In the genomic region with DNA sequence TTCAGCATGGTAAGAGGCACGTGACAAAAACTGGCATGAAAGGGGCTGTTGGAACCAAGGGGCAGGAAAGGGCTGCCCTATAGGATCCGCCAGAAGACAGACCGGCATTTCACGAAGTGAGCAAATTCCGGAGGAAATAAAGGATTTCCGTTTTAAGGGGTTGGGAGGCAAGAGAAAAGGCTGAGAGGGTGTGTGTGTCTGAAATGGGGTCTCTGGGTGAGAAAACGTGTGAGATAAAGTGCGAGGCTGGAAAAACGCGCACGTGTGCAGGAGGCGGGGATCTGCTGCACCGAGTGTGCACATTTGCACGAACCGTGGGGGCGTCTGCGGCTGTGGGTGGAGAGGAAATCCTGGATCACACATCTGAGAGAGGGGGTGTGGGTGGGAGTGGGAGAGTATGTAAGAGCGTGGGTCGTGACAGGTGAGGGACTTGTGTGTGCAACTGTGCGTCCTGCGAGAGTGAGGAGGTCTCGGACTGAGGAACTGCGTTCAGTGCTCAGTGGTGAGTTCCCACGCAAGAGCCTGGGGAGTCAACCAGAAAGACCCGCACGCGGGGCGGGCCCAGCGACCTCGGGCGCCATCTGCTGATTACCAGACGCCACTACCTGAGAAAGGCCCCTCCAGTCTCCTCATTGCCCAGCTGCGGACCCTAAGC, we compare ENCODE assay signal across 8 cellular contexts. TPM values are rescaled to one million over a fixed set of nuclear protein-coding genes. Genes with fewer than 3 reads are reported as not detected.
DNase-seq lines count a peak whose midpoint lies in the region; ATAC-seq and TF ChIP-seq lines count a peak whose summit lies in the region.

No MANE protein-coding gene starts in this region.

- H3K4me3 ChIP-seq in body of pancreas (no peak overlapping the region), iPS-15b (ENCODE audit: low read depth, low read length) (peak overlapping the region; percentile 61), skeletal muscle cell (ENCODE audit: low read depth, low read length) (peak overlapping the region; percentile 40)

- peak; percentile 33 for DNase-seq in H4 (ENCODE audit: low spot score)
- peak; percentile 67 to 73 for DNase-seq in NCI-H1930 (lab: John Stamatoyannopoulos, UW)
- DNase-seq in UCSD-AML1 (lab: John Stamatoyannopoulos, UW; ENCODE audit: unreplicated experiment): peak; percentile 86
- DNase-seq in body of pancreas: peak; percentile 63 to 69 (median 64)
- no peak for DNase-seq in skeletal muscle cell (ENCODE audit: low read depth)

- H3K4me1 ChIP-seq in body of pancreas (peaks cover 6% of the 10 kb centered on the region), iPS-15b (ENCODE audit: control insufficient read depth, insufficient read depth, low read length) (peaks cover 2% of the 10 kb centered on the region)

- H3K27me3 ChIP-seq in body of pancreas (no peaks in the 10 kb centered on the region), iPS-15b (ENCODE audit: control insufficient read depth, insufficient read depth, low read length) (peaks cover 20% of the 10 kb centered on the region)

- no peak for TF ChIP-seq POLR2A in body of pancreas (IDR thresholded peaks at IDR 0.05)

- H3K9ac ChIP-seq in iPS-15b (ENCODE audit: low read depth, low read length): no peak overlapping the region

- H3K9me3 ChIP-seq in body of pancreas (no peaks in the 10 kb centered on the region), iPS-15b (ENCODE audit: control insufficient read depth, insufficient read depth, low read length) (no peaks in the 10 kb centered on the region)

- no peak overlapping the region for H3K27ac ChIP-seq in C4-2B
- no peak overlapping the region for H3K27ac ChIP-seq in body of pancreas

- intact Hi-C loops in body of pancreas (cut with DNase I): no loop called here

- TF ChIP-seq CTCF in C4-2B (conservative IDR thresholded peaks at IDR 0.05): peak; percentile 88
- TF ChIP-seq CTCF in body of pancreas (IDR thresholded peaks at IDR 0.05): peak; percentile 55 to 80 (median 64)

- WGBS in body of pancreas, 2 donors: 2% methylated on average over 22 to 33 of the region's 33 CpGs

- ATAC-seq in body of pancreas (peak; percentile 74), GM21360 (IDR thresholded peaks at IDR 0.05; ENCODE audit: unreplicated experiment) (no peak)

- H3K36me3 ChIP-seq in body of pancreas (replicated peaks in 1 of 2; ENCODE audit: insufficient read depth in 1 of 2, low read depth in 2 of 2): no peaks in the 10 kb centered on the region
- no peaks in the 10 kb centered on the region for H3K36me3 ChIP-seq in iPS-15b (ENCODE audit: control insufficient read depth, insufficient read depth, low read length)

RNA-seq across cellular contexts. Expression of a gene that starts 37.0 kb away (rescaled TPM):
- 1.5 and 2.4 TPM in 2 replicates for total RNA-seq in H4 (2014; rRNA removed; shearing (Covaris generic))
- 1 to 10 TPM; 1.0 to 1.6 TPM for total RNA-seq in body of pancreas

RNA-seq across cellular contexts. Expression of a gene that starts 56.6 kb away (rescaled TPM):
- 5.3 and 9.2 TPM in 2 replicates for total RNA-seq in H4 (2014; rRNA removed; shearing (Covaris generic))
- 1 to 10 TPM in 1 of 2 donors, under 1 TPM in 1; 0.78 to 1.3 TPM for total RNA-seq in body of pancreas

Comparison
In these comparisons a context has a peak if more than half of its experiments do, and no peak if none do; other contexts are left out.
1. H3K4me3 ChIP-seq: peak in iPS-15b (single experiment) and skeletal muscle cell (single experiment); none in body of pancreas (0 of 2).